In the genomic region with DNA sequence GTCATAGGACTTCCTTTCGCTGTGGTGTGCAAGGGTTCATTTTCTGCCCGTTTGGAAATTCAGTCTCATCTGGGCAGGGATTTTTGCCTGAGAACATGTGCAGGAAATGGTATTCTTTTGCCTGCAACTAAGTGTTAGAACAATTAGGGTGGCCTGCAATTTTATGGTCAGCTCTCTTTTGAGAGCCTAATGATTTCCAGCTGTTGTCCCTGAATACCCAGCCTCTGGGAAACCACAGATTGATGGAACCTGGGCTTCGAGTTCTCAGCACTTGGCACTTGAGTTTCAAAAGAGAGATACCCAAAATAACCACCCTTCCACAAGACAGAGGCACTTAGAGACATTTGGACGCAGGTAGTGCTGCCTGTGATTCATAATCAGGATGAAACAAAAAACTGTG, we compare ENCODE assay signal across 17 cellular contexts.
DNase-seq lines count a peak whose midpoint lies in the region; TF ChIP-seq lines count a peak whose summit lies in the region.
"Had no signal": no experiment of that assay in that cellular context is flagged by ENCODE, and none has a peak within 500 bp of the region (broad histone marks: within the 10 kb centered on the region; RNA-seq: fewer than 3 reads in every experiment).

No MANE protein-coding gene starts in this region.

- no peak overlapping the region for H3K9ac ChIP-seq in Karpas-422 (ENCODE audit: low read length)
- H3K9ac ChIP-seq: BLaER1 had no signal

- no peak overlapping the region for H3K27ac ChIP-seq in Karpas-422 (ENCODE audit: low read length)
- H3K27ac ChIP-seq: BLaER1 had no signal

- H4K20me1 ChIP-seq in Karpas-422 (ENCODE audit: insufficient read depth, low read depth, low read length): no peaks in the 10 kb centered on the region
- H4K20me1 ChIP-seq: BLaER1 had no signal

- in situ Hi-C loops in astrocyte of the cerebellum (cut with HindIII; ENCODE audit: low sequenced_read_pairs): no loop called here

- no peaks in the 10 kb centered on the region for H3K9me3 ChIP-seq in Karpas-422 (ENCODE audit: low read length)
- H3K9me3 ChIP-seq: BLaER1 had no signal

- no peak overlapping the region for H3K4me3 Mint-ChIP-seq in activated CD4-positive, alpha-beta memory T cell treated with anti-CD3 and anti-CD28 coated beads, Interleukin-2, amount 10 ng/mL, durations not matched to agents 7 days and 5 days
- H3K4me3 Mint-ChIP-seq: CD4-positive, alpha-beta memory T cell had no signal

- H3K4me1 ChIP-seq in Karpas-422 (ENCODE audit: low read length): no peaks in the 10 kb centered on the region

- peaks cover 2% of the 10 kb centered on the region for H3K27me3 ChIP-seq in BJ (ENCODE audit: control insufficient read depth, insufficient read depth, low read length)
- H3K27me3 ChIP-seq in Karpas-422 (ENCODE audit: low read length): no peaks in the 10 kb centered on the region
- H3K27me3 ChIP-seq: BLaER1 had no signal

- DNase-seq in BJ (ENCODE audit: low read depth): peak; percentile 9
- peak; percentile 9 for DNase-seq in HFF-Myc (ENCODE audit: extremely low read depth, low read depth)
- peak; percentile 6 for DNase-seq in astrocyte of the cerebellum (ENCODE audit: low read depth)
- DNase-seq in foreskin fibroblast: peak; percentile 70
- no peak for DNase-seq in activated effector memory CD4-positive, alpha-beta T cell treated with Interleukin-2 at 50 U/mL for 16 hours
- no peak for DNase-seq in activated CD4-positive, alpha-beta memory T cell treated with anti-CD3 and anti-CD28 coated beads, Interleukin-2, amount 10 ng/mL, durations not matched to agents 7 days and 5 days
- DNase-seq in Karpas-422: no peak
- DNase-seq: Calu3; CD4-positive, alpha-beta memory T cell; DMS53; KBM-7; NCI-H1105 treated with DMSO at 0.1 percent for 48 hours; NCI-H187 treated with DMSO at 0.1 percent for 48 hours; NCI-H446 treated with DMSO at 0.1 percent for 48 hours; NCI-H774; PC-3 had no signal

- CTCF ChIA-PET in BJ (lab: Yijun Ruan, JAX): interaction anchor here (1.1 kb wide), 1 partner anchor 8 kb away, joined by 3 read pairs; no protein-coding TSS in a partner anchor
- CTCF ChIA-PET in activated CD4-positive, alpha-beta memory T cell treated with anti-CD3 and anti-CD28 coated beads, Interleukin-2, amount 10 ng/mL, durations not matched to agents 7 days and 5 days (lab: Charles Lee): no interaction called here

- no peaks in the 10 kb centered on the region for H3K9me3 Mint-ChIP-seq in activated CD4-positive, alpha-beta memory T cell treated with anti-CD3 and anti-CD28 coated beads, Interleukin-2, amount 10 ng/mL, durations not matched to agents 7 days and 5 days

- H3K4me3 ChIP-seq in BJ (ENCODE audit: low read depth, low read length) (no peak overlapping the region), HFF-Myc (replicated peaks; ENCODE audit: low read depth, low read length) (no peak overlapping the region), astrocyte of the cerebellum (ENCODE audit: low read depth, low read length) (no peak overlapping the region), foreskin fibroblast (ENCODE audit: low read depth in 1 of 2, low read length in 2 of 2) (no peak overlapping the region), Karpas-422 (ENCODE audit: low read length) (no peak overlapping the region)
- H3K4me3 ChIP-seq: BLaER1 had no signal

- no peaks in the 10 kb centered on the region for H3K79me2 ChIP-seq in Karpas-422 (ENCODE audit: low read length)

- H3K36me3 ChIP-seq in BJ (ENCODE audit: control insufficient read depth, insufficient read depth, low read length) (no peaks in the 10 kb centered on the region), Karpas-422 (ENCODE audit: insufficient read depth, low read length) (no peaks in the 10 kb centered on the region)
- H3K36me3 ChIP-seq: BLaER1 had no signal

- H2AFZ ChIP-seq in Karpas-422 (ENCODE audit: low read length): no peak overlapping the region

- H3K27me3 Mint-ChIP-seq in activated CD4-positive, alpha-beta memory T cell treated with anti-CD3 and anti-CD28 coated beads, Interleukin-2, amount 10 ng/mL, durations not matched to agents 7 days and 5 days: no peaks in the 10 kb centered on the region

- no peak overlapping the region for H3K4me2 ChIP-seq in Karpas-422 (ENCODE audit: low read depth, low read length, poor library complexity, severe bottlenecking)
- H3K4me2 ChIP-seq: BLaER1 had no signal

- POLR2A ChIA-PET in BJ (lab: Charles Lee): no interaction called here
- POLR2A ChIA-PET in activated CD4-positive, alpha-beta memory T cell treated with anti-CD3 and anti-CD28 coated beads, Interleukin-2, amount 10 ng/mL, durations not matched to agents 7 days and 5 days (lab: Charles Lee): no interaction called here

- no peaks in the 10 kb centered on the region for H3K36me3 Mint-ChIP-seq in activated CD4-positive, alpha-beta memory T cell treated with anti-CD3 and anti-CD28 coated beads, Interleukin-2, amount 10 ng/mL, durations not matched to agents 7 days and 5 days (ENCODE audit: low read depth)

- H3K4me1 Mint-ChIP-seq in activated CD4-positive, alpha-beta memory T cell treated with anti-CD3 and anti-CD28 coated beads, Interleukin-2, amount 10 ng/mL, durations not matched to agents 7 days and 5 days: no peaks in the 10 kb centered on the region
- H3K4me1 Mint-ChIP-seq: CD4-positive, alpha-beta memory T cell had no signal

- no peaks in the 10 kb centered on the region for H3K9me2 ChIP-seq in Karpas-422 (replicated peaks; ENCODE audit: insufficient read depth, low read length)

- TF ChIP-seq CTCF in BJ (IDR thresholded peaks at IDR 0.05; ENCODE audit: insufficient read depth, low read depth, low read length) (no peak), HFF-Myc (IDR thresholded peaks at IDR 0.05; ENCODE audit: low read depth, low read length, missing control alignments) (no peak), astrocyte of the cerebellum (IDR thresholded peaks at IDR 0.05; ENCODE audit: low read depth, low read length, missing control alignments) (no peak), foreskin fibroblast (IDR thresholded peaks at IDR 0.05; ENCODE audit: low read depth, low read length) (no peak)

- no peak overlapping the region for H3K27ac Mint-ChIP-seq in activated CD4-positive, alpha-beta memory T cell treated with anti-CD3 and anti-CD28 coated beads, Interleukin-2, amount 10 ng/mL, durations not matched to agents 7 days and 5 days
- H3K27ac Mint-ChIP-seq: CD4-positive, alpha-beta memory T cell had no signal

Comparison
In these comparisons a context has a peak if more than half of its experiments do, and no peak if none do; other contexts are left out.
1. DNase-seq: peak in BJ (single experiment), HFF-Myc (single experiment), astrocyte of the cerebellum (single experiment) and foreskin fibroblast (2 of 2); none in activated effector memory CD4-positive, alpha-beta T cell treated with Interleukin-2 at 50 U/mL for 16 hours (single experiment), activated CD4-positive, alpha-beta memory T cell treated with anti-CD3 and anti-CD28 coated beads, Interleukin-2, amount 10 ng/mL, durations not matched to agents 7 days and 5 days (single experiment) and Karpas-422 (single experiment).